ENCODE assay signal across 21 cellular contexts in the genomic region with DNA sequence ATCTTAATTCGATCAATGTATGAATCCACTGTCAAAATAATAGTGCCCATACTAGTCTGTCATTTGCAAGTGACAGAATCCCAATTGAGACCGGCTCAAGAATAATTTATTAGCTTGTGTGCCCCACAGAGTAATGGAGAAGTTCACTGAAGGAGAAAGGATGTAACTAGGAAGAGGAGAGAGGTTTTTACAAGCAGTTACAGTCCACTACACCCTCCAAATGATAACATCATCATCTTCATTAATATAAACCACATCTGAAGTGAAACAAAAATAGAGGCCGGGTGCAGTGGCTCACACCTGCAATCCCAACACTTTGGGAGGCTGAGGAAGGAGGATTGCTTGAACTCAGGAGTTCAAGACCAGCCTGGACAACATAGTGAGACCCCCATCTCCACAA.
"Had no signal": no experiment of that assay in that cellular context is flagged by ENCODE, and none has a peak within 500 bp of the region (broad histone marks: within the 10 kb centered on the region; RNA-seq: fewer than 3 reads in every experiment).

No MANE protein-coding gene starts in this region.

- H3K27ac ChIP-seq: colonic mucosa, esophagus squamous epithelium, gastroesophageal sphincter, right atrium auricular region, sigmoid colon, skin epidermis, stomach, thoracic aorta, transverse colon had no signal

- H3K4me1 Mint-ChIP-seq: immature natural killer cell, naive B cell had no signal

- H3K27me3 ChIP-seq: colonic mucosa, esophagus squamous epithelium, gastroesophageal sphincter, right atrium auricular region, sigmoid colon, stomach, transverse colon had no signal

- H3K9me3 ChIP-seq: colonic mucosa, esophagus squamous epithelium, gastroesophageal sphincter, right atrium auricular region, sigmoid colon, stomach, thoracic aorta, transverse colon had no signal

- H3K36me3 ChIP-seq: colonic mucosa, esophagus squamous epithelium, gastroesophageal sphincter, right atrium auricular region, sigmoid colon, stomach, thoracic aorta, transverse colon had no signal

- H3K36me3 Mint-ChIP-seq: immature natural killer cell; naive B cell; stimulated activated naive B cell treated with anti-CD40 and anti-IgM and Interleukin-4, amounts not matched to agents 10 μg/mL and 1 μg/mL and 100 μg/mL, for 72 hours had no signal

- ATAC-seq: gastroesophageal sphincter; left colon; stimulated activated naive B cell treated with anti-CD40 and anti-IgM and Interleukin-4, amounts not matched to agents 10 μg/mL and 1 μg/mL and 100 μg/mL, for 72 hours had no signal

- H3K9me3 Mint-ChIP-seq: immature natural killer cell; stimulated activated naive B cell treated with anti-CD40 and anti-IgM and Interleukin-4, amounts not matched to agents 10 μg/mL and 1 μg/mL and 100 μg/mL, for 72 hours had no signal

- DNase-seq: colonic mucosa; dermis blood vessel endothelial cell; esophagus squamous epithelium; foreskin fibroblast; glutamatergic neuron; immature natural killer cell; left colon; mesendoderm; naive B cell; sigmoid colon; stimulated activated CD4-positive, alpha-beta T cell treated with anti-CD3 and anti-CD28 coated beads, Interleukin-2, amount 100 ng/mL, for 24 hours; stimulated activated CD4-positive, alpha-beta T cell treated with anti-CD3 and anti-CD28 coated beads, Interleukin-4, amount 100 ng/mL, for 4 hours; stimulated activated naive B cell treated with anti-CD40 and anti-IgM and Interleukin-4, amounts not matched to agents 10 μg/mL and 1 μg/mL and 100 μg/mL, for 72 hours; stomach; substantia nigra; transverse colon had no signal

- H3K27ac Mint-ChIP-seq: immature natural killer cell; stimulated activated naive B cell treated with anti-CD40 and anti-IgM and Interleukin-4, amounts not matched to agents 10 μg/mL and 1 μg/mL and 100 μg/mL, for 72 hours had no signal

- H3K4me3 Mint-ChIP-seq: immature natural killer cell; naive B cell; stimulated activated naive B cell treated with anti-CD40 and anti-IgM and Interleukin-4, amounts not matched to agents 10 μg/mL and 1 μg/mL and 100 μg/mL, for 72 hours had no signal

- FAIRE-seq: keratinocyte had no signal

- H3K4me3 ChIP-seq: colonic mucosa, esophagus squamous epithelium, gastroesophageal sphincter, right atrium auricular region, sigmoid colon, skin epidermis, stomach, thoracic aorta, transverse colon had no signal

- H3K4me1 ChIP-seq: colonic mucosa, right atrium auricular region, sigmoid colon had no signal
